ENCODE assay signal across 8 cellular contexts in genomic region chr1:236438614-236439013, GRCh38.
"Had no signal": no experiment of that assay in that cellular context is flagged by ENCODE, and none has a peak within 500 bp of the region (broad histone marks: within the 10 kb centered on the region; RNA-seq: fewer than 3 reads in every experiment).

No MANE protein-coding gene starts in this region.

- ATAC-seq: GM12878 had no signal

- FAIRE-seq: G401.6, GM12878, GM12891, GM12892, GM18507, GM19239 had no signal

- H3K4me3 ChIP-seq: GM12878 had no signal

- DNase-seq: GDM1, GF-D8 had no signal
